Comparison of ENCODE assay signal across 9 cellular contexts in the genomic region with DNA sequence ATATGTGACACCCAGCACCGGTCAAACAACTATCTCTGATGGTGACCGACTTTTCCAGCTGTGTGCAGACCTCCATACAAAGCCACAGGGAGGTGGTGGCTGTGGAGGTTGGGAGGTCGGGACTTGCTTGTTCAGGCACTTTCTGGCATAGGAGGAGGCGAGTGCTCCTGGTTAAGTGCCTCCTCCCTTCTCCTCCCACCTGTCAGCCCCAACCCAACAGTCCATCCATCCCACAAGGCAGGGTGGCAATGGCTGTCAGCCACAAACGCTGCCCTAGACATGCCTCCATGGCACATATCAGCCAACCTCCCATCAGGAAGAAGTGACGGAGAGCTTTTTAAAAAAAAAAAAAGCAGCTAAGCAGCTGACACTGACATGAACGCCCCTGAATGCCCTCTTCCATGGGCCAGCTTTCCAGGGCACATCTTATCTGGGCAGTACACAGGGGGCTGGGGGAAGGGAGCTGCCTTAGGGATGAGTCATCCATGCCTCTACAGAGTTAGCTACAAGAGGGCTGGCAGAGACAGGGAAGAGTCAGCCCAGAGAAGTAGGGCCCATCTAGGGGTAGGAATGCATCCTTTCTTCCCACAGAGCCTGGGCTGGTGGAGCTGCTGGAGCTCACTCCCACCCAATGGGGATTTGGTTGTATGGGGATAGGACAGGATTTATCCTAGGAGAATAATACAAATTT. TPM values are rescaled to one million over a fixed set of nuclear protein-coding genes. Genes with fewer than 3 reads are reported as not detected.
DNase-seq lines count a peak whose midpoint lies in the region; ATAC-seq and TF ChIP-seq lines count a peak whose summit lies in the region.
"Had no signal": no experiment of that assay in that cellular context is flagged by ENCODE, and none has a peak within 500 bp of the region (broad histone marks: within the 10 kb centered on the region; RNA-seq: fewer than 3 reads in every experiment).

No MANE protein-coding gene starts in this region.

- no peaks in the 10 kb centered on the region for H3K36me3 ChIP-seq in prostate gland

- TF ChIP-seq CTCF in WTC11 (IDR thresholded peaks at IDR 0.05) (no peak), prostate gland (IDR thresholded peaks at IDR 0.05) (peak in 2 of 4 experiments; percentile 41 to 54)

- H3K27ac Mint-ChIP-seq in activated T-cell treated with anti-CD3 and anti-CD28 coated beads, Interleukin-2, amount 50 U/mL, for 72 hours, result peak overlapping the region; percentile 39
- peak overlapping the region; percentile 91; the same call in 1 of the 2 replicates for H3K27ac Mint-ChIP-seq in WTC11

- TF ChIP-seq POLR2A in prostate gland (IDR thresholded peaks at IDR 0.05), result no peak

- H3K4me1 ChIP-seq in prostate gland (replicated peaks), result peaks cover 5% of the 10 kb centered on the region

- CTCF ChIA-PET in WTC11 (lab: Charles Lee), result interaction anchor here (0.5 to 4.1 kb wide), 30 partner anchors 8 to 1892 kb away, joined by 3 to 39 read pairs (median 4); a partner anchor contains a TSS

- no peaks in the 10 kb centered on the region for H3K27me3 Mint-ChIP-seq in activated T-cell treated with anti-CD3 and anti-CD28 coated beads, Interleukin-2, amount 50 U/mL, for 72 hours (ENCODE audit: low read depth)
- H3K27me3 Mint-ChIP-seq in WTC11 (ENCODE audit: low read depth), result no peaks in the 10 kb centered on the region
- H3K27me3 Mint-ChIP-seq: activated naive CD8-positive, alpha-beta T cell treated with anti-CD3 and anti-CD28 coated beads, Interleukin-2, amount 10 ng/mL, durations not matched to agents 7 days and 5 days had no signal

- POLR2A ChIA-PET in WTC11 (lab: Charles Lee), result interaction anchor here (0.6 to 1.0 kb wide), 5 partner anchors 12 to 544 kb away, joined by 3 to 6 read pairs (median 3); a partner anchor contains a TSS

- H3K9me3 ChIP-seq in prostate gland, result no peaks in the 10 kb centered on the region

- 69% methylated on average over 7 of the region's 7 CpGs for WGBS in prostate gland

- peak overlapping the region in 1 of 2 donors; percentile 25 for H3K27ac ChIP-seq in prostate gland

- H3K4me1 Mint-ChIP-seq in activated T-cell treated with anti-CD3 and anti-CD28 coated beads, Interleukin-2, amount 50 U/mL, for 72 hours (ENCODE audit: low read depth), result peaks cover 59% of the 10 kb centered on the region
- H3K4me1 Mint-ChIP-seq in WTC11, result peaks cover 31% of the 10 kb centered on the region

- H3K27me3 ChIP-seq in prostate gland (replicated peaks; ENCODE audit: insufficient read depth), result no peaks in the 10 kb centered on the region

- ATAC-seq in activated T-cell treated with anti-CD3 and anti-CD28 coated beads, Interleukin-2, amount 50 U/mL, for 72 hours (replicated peaks in 1 of 2), result no peak
- ATAC-seq in WTC11 (peak; percentile 95), GM19467 (IDR thresholded peaks at IDR 0.05; ENCODE audit: unreplicated experiment) (no peak)

- peaks cover 4 to 10% of the 10 kb centered on the region in 2 donors for H3K36me3 Mint-ChIP-seq in activated T-cell treated with anti-CD3 and anti-CD28 coated beads, Interleukin-2, amount 50 U/mL, for 72 hours (ENCODE audit: insufficient read depth in 2 of 2)
- peaks cover 13% of the 10 kb centered on the region for H3K36me3 Mint-ChIP-seq in WTC11

- H3K4me3 ChIP-seq in prostate gland, result no peak overlapping the region

- no peaks in the 10 kb centered on the region for H3K9me3 Mint-ChIP-seq in activated T-cell treated with anti-CD3 and anti-CD28 coated beads, Interleukin-2, amount 50 U/mL, for 72 hours
- no peaks in the 10 kb centered on the region for H3K9me3 Mint-ChIP-seq in WTC11
- H3K9me3 Mint-ChIP-seq: activated naive CD8-positive, alpha-beta T cell treated with anti-CD3 and anti-CD28 coated beads, Interleukin-2, amount 10 ng/mL, durations not matched to agents 7 days and 5 days had no signal

- H3K4me3 Mint-ChIP-seq in activated T-cell treated with anti-CD3 and anti-CD28 coated beads, Interleukin-2, amount 50 U/mL, for 72 hours, result no peak overlapping the region
- H3K4me3 Mint-ChIP-seq in WTC11, result no peak overlapping the region
- H3K4me3 Mint-ChIP-seq: activated naive CD8-positive, alpha-beta T cell treated with anti-CD3 and anti-CD28 coated beads, Interleukin-2, amount 10 ng/mL, durations not matched to agents 7 days and 5 days had no signal

- DNase-seq in activated T-cell treated with anti-CD3 and anti-CD28 coated beads, Interleukin-2, amount 50 U/mL, for 72 hours, result no peak
- no peak for DNase-seq in activated T-cell treated with anti-CD3 and anti-CD28 coated beads, Interleukin-2, amount 50 U/mL, for 1 hour
- DNase-seq in WTC11 (ENCODE audit: low spot score) (peak; percentile 62), cardiac septum (ENCODE audit: low spot score) (peak; percentile 91), prostate gland (ENCODE audit: low spot score) (peak; percentile 51), cerebellar nuclear complex (lab: John Stamatoyannopoulos, UW) (no peak)
- DNase-seq in effector CD4-positive, alpha-beta T cell, result no peak
- DNase-seq: activated naive CD8-positive, alpha-beta T cell treated with anti-CD3 and anti-CD28 coated beads, Interleukin-2, amount 10 ng/mL, durations not matched to agents 7 days and 5 days had no signal

- intact Hi-C loops in cardiac septum (cut with DNase I) (loop anchor here (2.0 kb wide), 1 partner anchor 43 kb away; a partner anchor contains a TSS), prostate gland (cut with DNase I) (no loop called here)

TF ChIP-seq in WTC11, 78 proteins besides CTCF, POLR2A, EP300 and RAD21:
- no peak for TF ChIP-seq GTF2I (CRISPR knock-in tag; conservative IDR thresholded peaks at IDR 0.05)
- TF ChIP-seq, protein P1, sequence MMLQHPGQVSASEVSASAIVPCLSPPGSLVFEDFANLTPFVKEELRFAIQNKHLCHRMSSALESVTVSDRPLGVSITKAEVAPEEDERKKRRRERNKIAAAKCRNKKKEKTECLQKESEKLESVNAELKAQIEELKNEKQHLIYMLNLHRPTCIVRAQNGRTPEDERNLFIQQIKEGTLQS (CRISPR knock-in tag; conservative IDR thresholded peaks at IDR 0.05), result peak; percentile 46; the same call in 1 of the 2 replicates

RNA-seq across cellular contexts. Expression of a gene that starts 41.2 kb away (rescaled TPM):
- 10 to 100 TPM; 54.7 to 56.2 TPM for total RNA-seq in activated T-cell treated with anti-CD3 and anti-CD28 coated beads, Interleukin-2, amount 50 U/mL, for 72 hours
- 50.3 to 59.1 TPM (median 55.9 TPM) in 3 replicates for total RNA-seq in WTC11 (2021)
- total RNA-seq in cardiac septum, result 35.6 TPM
- 10 to 100 TPM; 34.6 to 78.7 TPM for total RNA-seq in prostate gland

RNA-seq across cellular contexts. Expression of a gene that starts 44.2 kb away (rescaled TPM):
- total RNA-seq in activated T-cell treated with anti-CD3 and anti-CD28 coated beads, Interleukin-2, amount 50 U/mL, for 72 hours, result 10 to 100 TPM; 84.0 to 87.4 TPM
- total RNA-seq in WTC11 (2021) (64.0 to 80.0 TPM (median 64.3 TPM) in 3 replicates), cardiac septum (14.2 TPM), prostate gland (10 to 100 TPM; 25.8 to 53.5 TPM)

RNA-seq across cellular contexts. Expression of a gene that starts 57.8 kb away (rescaled TPM):
- not detected for total RNA-seq in activated T-cell treated with anti-CD3 and anti-CD28 coated beads, Interleukin-2, amount 50 U/mL, for 72 hours
- total RNA-seq in WTC11 (2021), result 4.0 to 12.0 TPM (median 5.6 TPM) in 3 replicates
- total RNA-seq in cardiac septum, result 5.4 TPM
- 10 to 100 TPM in 1 of 2 donors, 1 to 10 TPM in 1; 1.3 to 10.8 TPM for total RNA-seq in prostate gland
- total RNA-seq: activated naive CD8-positive, alpha-beta T cell treated with anti-CD3 and anti-CD28 coated beads, Interleukin-2, amount 10 ng/mL, durations not matched to agents 7 days and 5 days had no signal

Comparison
In these comparisons a context has a peak if more than half of its experiments do, and no peak if none do; other contexts are left out.
1. DNase-seq: peak in WTC11 (single experiment), cardiac septum (single experiment) and prostate gland (single experiment); none in activated T-cell treated with anti-CD3 and anti-CD28 coated beads, Interleukin-2, amount 50 U/mL, for 72 hours (0 of 2), activated T-cell treated with anti-CD3 and anti-CD28 coated beads, Interleukin-2, amount 50 U/mL, for 1 hour (single experiment), cerebellar nuclear complex (0 of 2) and effector CD4-positive, alpha-beta T cell (single experiment).